Comparison of ENCODE assay signal across 26 cellular contexts in the genomic region with DNA sequence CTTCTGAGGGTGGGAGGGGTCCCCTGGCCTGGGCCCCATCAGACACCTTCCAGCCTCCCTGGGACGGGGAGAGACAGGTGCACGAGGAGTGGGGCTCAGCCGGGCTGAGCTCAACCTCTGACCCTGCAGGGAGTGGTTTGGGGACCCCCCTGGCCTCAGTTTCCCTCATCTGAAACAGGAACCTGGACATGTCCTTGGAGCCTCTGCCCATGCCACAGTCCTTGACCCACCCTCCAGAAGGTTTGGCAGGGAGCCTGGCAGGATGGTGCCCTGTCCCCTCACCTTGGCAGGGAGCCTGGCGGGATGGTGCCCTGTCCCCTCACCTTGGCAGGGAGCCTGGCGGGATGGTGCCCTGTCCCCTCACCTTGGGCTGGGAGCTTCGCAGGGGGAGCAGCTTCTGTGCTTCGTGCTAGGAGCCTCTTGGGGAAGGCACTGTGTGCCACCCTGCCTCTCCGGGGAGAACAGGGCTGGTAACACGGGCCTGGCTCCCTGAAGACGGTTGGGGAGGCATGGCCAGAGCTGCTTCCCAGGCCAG.
"Had no signal": no experiment of that assay in that cellular context is flagged by ENCODE, and none has a peak within 500 bp of the region (broad histone marks: within the 10 kb centered on the region; RNA-seq: fewer than 3 reads in every experiment).

No MANE protein-coding gene starts in this region.

- H3K27ac Mint-ChIP-seq: activated CD8-positive, alpha-beta T cell treated with anti-CD3 and anti-CD28 coated beads, Interleukin-2, amount 10 ng/mL, durations not matched to agents 7 days and 5 days; activated naive CD4-positive, alpha-beta T cell treated with anti-CD3 and anti-CD28 coated beads, Interleukin-2, amount 50 U/mL, for 24 hours; activated T-helper 1 cell treated with anti-CD3 and anti-CD28 coated beads, Interleukin-12 subunit alpha, Interleukin-12 subunit beta, Interleukin-2, Interleukin-4 antibody, amounts not matched to agents 30 ng/mL and 10 ng/mL and 1 ng/mL, durations not matched to agents 14 hours and 24 hours and 36 hours; brain; T-helper 1 cell treated with Interleukin-12 subunit alpha and Interleukin-12 subunit beta and Interleukin-4 antibody, amounts not matched to agents 30 μg/mL and 1 μg/mL, for 36 hours; WTC11 had no signal

- H3K4me3 Mint-ChIP-seq: activated CD8-positive, alpha-beta T cell treated with anti-CD3 and anti-CD28 coated beads, Interleukin-2, amount 10 ng/mL, durations not matched to agents 7 days and 5 days; activated naive CD4-positive, alpha-beta T cell treated with anti-CD3 and anti-CD28 coated beads, Interleukin-2, amount 50 U/mL, for 24 hours; activated T-helper 1 cell treated with anti-CD3 and anti-CD28 coated beads, Interleukin-12 subunit alpha, Interleukin-12 subunit beta, Interleukin-2, Interleukin-4 antibody, amounts not matched to agents 30 ng/mL and 10 ng/mL and 1 ng/mL, durations not matched to agents 14 hours and 24 hours and 36 hours; brain; T-helper 1 cell treated with Interleukin-12 subunit alpha and Interleukin-12 subunit beta and Interleukin-4 antibody, amounts not matched to agents 30 μg/mL and 1 μg/mL, for 36 hours; WTC11 had no signal

- DNase-seq: activated CD4-positive, alpha-beta T cell treated with anti-CD3 and anti-CD28 coated beads for 48 hours; activated CD4-positive, alpha-beta T cell treated with anti-CD3 and anti-CD28 coated beads, Interleukin-2, amount 50 U/mL, for 4 hours; activated CD4-positive, CD25-positive, alpha-beta regulatory T cell treated with anti-CD3 and anti-CD28 coated beads, Interleukin-2, amount 50 U/mL, for 72 hours; activated CD8-positive, alpha-beta memory T cell treated with anti-CD3 and anti-CD28 coated beads, Interleukin-2, amount 50 U/mL, for 48 hours; activated CD8-positive, alpha-beta T cell treated with anti-CD3 and anti-CD28 coated beads, Interleukin-2, amount 10 ng/mL, durations not matched to agents 7 days and 5 days; activated effector memory CD4-positive, alpha-beta T cell treated with Interleukin-2 at 50 U/mL for 16 hours; activated naive CD4-positive, alpha-beta T cell; activated T-cell treated with anti-CD3 and anti-CD28 coated beads, Interleukin-2, amount 50 U/mL, for 1 hour; KG1; NCI-H1048; NCI-H1694; NCI-H2029; NCI-H345; NCI-H510A; NCI-H526 treated with DMSO at 0.1 percent for 48 hours; NCI-H82; OCI-M1; RPMI8226; SHP77 treated with DMSO at 0.1 percent for 48 hours; T-helper 9 cell had no signal

- H3K27me3 Mint-ChIP-seq: activated naive CD4-positive, alpha-beta T cell treated with anti-CD3 and anti-CD28 coated beads, Interleukin-2, amount 50 U/mL, for 24 hours had no signal

- ATAC-seq: activated CD8-positive, alpha-beta T cell treated with anti-CD3 and anti-CD28 coated beads, Interleukin-2, amount 10 ng/mL, durations not matched to agents 7 days and 5 days; Panc1; WTC11 had no signal

- H3K4me1 Mint-ChIP-seq: activated naive CD4-positive, alpha-beta T cell treated with anti-CD3 and anti-CD28 coated beads, Interleukin-2, amount 50 U/mL, for 24 hours; WTC11 had no signal

- H3K36me3 Mint-ChIP-seq: activated naive CD4-positive, alpha-beta T cell treated with anti-CD3 and anti-CD28 coated beads, Interleukin-2, amount 50 U/mL, for 24 hours; brain; WTC11 had no signal
